1 cellular context compared by ENCODE assay signal in genomic region chr15:64095795-64096485, GRCh38.
TF ChIP-seq lines count a peak whose summit lies in the region.

A gene with protein sequence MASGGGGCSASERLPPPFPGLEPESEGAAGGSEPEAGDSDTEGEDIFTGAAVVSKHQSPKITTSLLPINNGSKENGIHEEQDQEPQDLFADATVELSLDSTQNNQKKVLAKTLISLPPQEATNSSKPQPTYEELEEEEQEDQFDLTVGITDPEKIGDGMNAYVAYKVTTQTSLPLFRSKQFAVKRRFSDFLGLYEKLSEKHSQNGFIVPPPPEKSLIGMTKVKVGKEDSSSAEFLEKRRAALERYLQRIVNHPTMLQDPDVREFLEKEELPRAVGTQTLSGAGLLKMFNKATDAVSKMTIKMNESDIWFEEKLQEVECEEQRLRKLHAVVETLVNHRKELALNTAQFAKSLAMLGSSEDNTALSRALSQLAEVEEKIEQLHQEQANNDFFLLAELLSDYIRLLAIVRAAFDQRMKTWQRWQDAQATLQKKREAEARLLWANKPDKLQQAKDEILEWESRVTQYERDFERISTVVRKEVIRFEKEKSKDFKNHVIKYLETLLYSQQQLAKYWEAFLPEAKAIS (plus strand): TSS chr15:64095982. CDS start chr15:64096014, 32 bp downstream.

TF ChIP-seq in K562, 482 proteins besides CTCF, POLR2A, EP300 and RAD21 (continued from another document and continues in another):
- TF ChIP-seq, protein P1, sequence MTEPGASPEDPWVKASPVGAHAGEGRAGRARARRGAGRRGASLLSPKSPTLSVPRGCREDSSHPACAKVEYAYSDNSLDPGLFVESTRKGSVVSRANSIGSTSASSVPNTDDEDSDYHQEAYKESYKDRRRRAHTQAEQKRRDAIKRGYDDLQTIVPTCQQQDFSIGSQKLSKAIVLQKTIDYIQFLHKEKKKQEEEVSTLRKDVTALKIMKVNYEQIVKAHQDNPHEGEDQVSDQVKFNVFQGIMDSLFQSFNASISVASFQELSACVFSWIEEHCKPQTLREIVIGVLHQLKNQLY (CRISPR knock-in tag; conservative IDR thresholded peaks at IDR 0.05), result no peak; a peak in 1 of 4 replicates
- TF ChIP-seq MYNN (IDR thresholded peaks at IDR 0.05) (no peak), MYNN (CRISPR knock-in tag; IDR thresholded peaks at IDR 0.05) (no peak), ETV5 (CRISPR knock-in tag; IDR thresholded peaks at IDR 0.05; ENCODE audit: low read depth) (peak; percentile 93), ZNF354B (CRISPR knock-in tag; IDR thresholded peaks at IDR 0.05) (no peak), FOXA3 (CRISPR knock-in tag; conservative IDR thresholded peaks at IDR 0.05 in 1 of 2, IDR thresholded peaks at IDR 0.05 in 1 of 2) (no peak), VEZF1 (CRISPR knock-in tag; IDR thresholded peaks at IDR 0.05) (peak; percentile 95), WHSC1 (IDR thresholded peaks at IDR 0.05; ENCODE audit: low read length) (no peak), ZNF584 (CRISPR knock-in tag; IDR thresholded peaks at IDR 0.05; ENCODE audit: low read depth) (no peak), YBX1 (IDR thresholded peaks at IDR 0.05) (no peak), ARID2 (IDR thresholded peaks at IDR 0.05) (peak; percentile 61; the same call in 1 of the 2 replicates), SMARCA4 (IDR thresholded peaks at IDR 0.05) (peak; percentile 20; the same call in 1 of the 2 replicates), ZNF384 (IDR thresholded peaks at IDR 0.05; ENCODE audit: low read depth, low read length) (peak; percentile 80), KLF10 (CRISPR knock-in tag; IDR thresholded peaks at IDR 0.05) (no peak), ATF1 (CRISPR knock-in tag; IDR thresholded peaks at IDR 0.05) (peak; percentile 20; the same call in 1 of the 2 replicates), ATF1 (tag; IDR thresholded peaks at IDR 0.05) (peak; percentile 61), RAD51 (IDR thresholded peaks at IDR 0.05; ENCODE audit: borderline replicate concordance, low read depth) (no peak), FOXJ3 (CRISPR knock-in tag; IDR thresholded peaks at IDR 0.05) (no peak), POLR2G (IDR thresholded peaks at IDR 0.05; ENCODE audit: low read depth, low read length) (peak; percentile 96), ZNF316 (IDR thresholded peaks at IDR 0.05) (peak; percentile 36; the same call in 1 of the 2 replicates), PHF21A (IDR thresholded peaks at IDR 0.05; ENCODE audit: borderline replicate concordance, low read depth) (0 out of 2 replicates have a peak, but pooled peaks have one; percentile 17), SMC3 (conservative IDR thresholded peaks at IDR 0.05; ENCODE audit: insufficient read depth, low read depth, low read length) (no peak), NR2C1 (IDR thresholded peaks at IDR 0.05) (peak; percentile 38), NR2C1 (tag; IDR thresholded peaks at IDR 0.05) (peak; percentile 38; the same call in 1 of the 2 replicates), EHMT2 (IDR thresholded peaks at IDR 0.05) (peak; percentile 80; the same call in 1 of the 2 replicates), E2F8 (IDR thresholded peaks at IDR 0.05; ENCODE audit: low read depth, partially characterized antibody) (peak; percentile 69), TFE3 (CRISPR knock-in tag; IDR thresholded peaks at IDR 0.05) (no peak), NCOA4 (IDR thresholded peaks at IDR 0.05; ENCODE audit: partially characterized antibody) (no peak), HLTF (IDR thresholded peaks at IDR 0.05) (peak; percentile 77; the same call in 1 of the 2 replicates), NCOA1 (IDR thresholded peaks at IDR 0.05; ENCODE audit: low read depth) (peak; percentile 70), CBX1 (IDR thresholded peaks at IDR 0.05; ENCODE audit: low read depth) (peak; percentile 55; the same call in 1 of the 2 replicates), MYC (IDR thresholded peaks at IDR 0.05; ENCODE audit: low read depth, low read length) (peak; percentile 84), MYC (CRISPR knock-in tag; IDR thresholded peaks at IDR 0.05; ENCODE audit: borderline replicate concordance, low read depth) (no peak; the same call in 1 of the 2 replicates), TEAD2 (tag; IDR thresholded peaks at IDR 0.05) (no peak), POLR2B (IDR thresholded peaks at IDR 0.05; ENCODE audit: low read depth, partially characterized antibody) (peak; percentile 87), FOS (IDR thresholded peaks at IDR 0.05; ENCODE audit: extremely low read depth, insufficient read length) (peak; percentile 4), NRF1 (conservative IDR thresholded peaks at IDR 0.05 in 1 of 2, IDR thresholded peaks at IDR 0.05 in 1 of 2) (peak; percentile 92 to 93), JUN (IDR thresholded peaks at IDR 0.05; ENCODE audit: borderline replicate concordance, low read depth, low read length) (no peak), JUN (CRISPR knock-in tag; IDR thresholded peaks at IDR 0.05; ENCODE audit: borderline replicate concordance) (no peak), ZNF764 (CRISPR knock-in tag; IDR thresholded peaks at IDR 0.05; ENCODE audit: low read depth) (0 out of 2 replicates have a peak, but pooled peaks have one; percentile 56), KLF6 (CRISPR knock-in tag; IDR thresholded peaks at IDR 0.05; ENCODE audit: borderline replicate concordance) (peak; percentile 44; the same call in 1 of the 2 replicates), POLR2AphosphoS2 (IDR thresholded peaks at IDR 0.05; ENCODE audit: low read length) (peak; percentile 77; the same call in 1 of the 2 replicates), MXI1 (IDR thresholded peaks at IDR 0.05; ENCODE audit: low read depth, low read length) (no peak), MTA1 (IDR thresholded peaks at IDR 0.05; ENCODE audit: borderline replicate concordance) (peak; percentile 49; the same call in 1 of the 2 replicates), ZNF398 (CRISPR knock-in tag; IDR thresholded peaks at IDR 0.05) (no peak), RBBP5 (IDR thresholded peaks at IDR 0.05; ENCODE audit: borderline replicate concordance, insufficient read depth, low read length, poor library complexity, severe bottlenecking) (peak; percentile 96), HDAC6 (IDR thresholded peaks at IDR 0.05; ENCODE audit: low read depth, low read length) (no peak), LARP7 (IDR thresholded peaks at IDR 0.05) (no peak), HDAC1 (IDR thresholded peaks at IDR 0.05) (peak in 1 of 2 experiments; percentile 95; a peak in 3 of 4 replicates), ARID1B (IDR thresholded peaks at IDR 0.05) (0 out of 2 replicates have a peak, but pooled peaks have one; percentile 41)
- TF ChIP-seq, protein P2, sequence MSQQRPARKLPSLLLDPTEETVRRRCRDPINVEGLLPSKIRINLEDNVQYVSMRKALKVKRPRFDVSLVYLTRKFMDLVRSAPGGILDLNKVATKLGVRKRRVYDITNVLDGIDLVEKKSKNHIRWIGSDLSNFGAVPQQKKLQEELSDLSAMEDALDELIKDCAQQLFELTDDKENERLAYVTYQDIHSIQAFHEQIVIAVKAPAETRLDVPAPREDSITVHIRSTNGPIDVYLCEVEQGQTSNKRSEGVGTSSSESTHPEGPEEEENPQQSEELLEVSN (IDR thresholded peaks at IDR 0.05; ENCODE audit: borderline replicate concordance in 1 of 2, extremely low read depth in 1 of 2, insufficient read depth in 1 of 2, insufficient read length in 1 of 2, low read depth in 1 of 2, low read length in 1 of 2, poor library complexity in 1 of 2, severe bottlenecking in 1 of 2), result peak in 1 of 2 experiments; percentile 27
- TF ChIP-seq, protein P3, sequence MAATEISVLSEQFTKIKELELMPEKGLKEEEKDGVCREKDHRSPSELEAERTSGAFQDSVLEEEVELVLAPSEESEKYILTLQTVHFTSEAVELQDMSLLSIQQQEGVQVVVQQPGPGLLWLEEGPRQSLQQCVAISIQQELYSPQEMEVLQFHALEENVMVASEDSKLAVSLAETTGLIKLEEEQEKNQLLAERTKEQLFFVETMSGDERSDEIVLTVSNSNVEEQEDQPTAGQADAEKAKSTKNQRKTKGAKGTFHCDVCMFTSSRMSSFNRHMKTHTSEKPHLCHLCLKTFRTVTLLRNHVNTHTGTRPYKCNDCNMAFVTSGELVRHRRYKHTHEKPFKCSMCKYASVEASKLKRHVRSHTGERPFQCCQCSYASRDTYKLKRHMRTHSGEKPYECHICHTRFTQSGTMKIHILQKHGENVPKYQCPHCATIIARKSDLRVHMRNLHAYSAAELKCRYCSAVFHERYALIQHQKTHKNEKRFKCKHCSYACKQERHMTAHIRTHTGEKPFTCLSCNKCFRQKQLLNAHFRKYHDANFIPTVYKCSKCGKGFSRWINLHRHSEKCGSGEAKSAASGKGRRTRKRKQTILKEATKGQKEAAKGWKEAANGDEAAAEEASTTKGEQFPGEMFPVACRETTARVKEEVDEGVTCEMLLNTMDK (IDR thresholded peaks at IDR 0.05; ENCODE audit: borderline replicate concordance, insufficient read depth, low read depth, low read length, poor library complexity, severe bottlenecking), result no peak
- TF ChIP-seq, protein P4, sequence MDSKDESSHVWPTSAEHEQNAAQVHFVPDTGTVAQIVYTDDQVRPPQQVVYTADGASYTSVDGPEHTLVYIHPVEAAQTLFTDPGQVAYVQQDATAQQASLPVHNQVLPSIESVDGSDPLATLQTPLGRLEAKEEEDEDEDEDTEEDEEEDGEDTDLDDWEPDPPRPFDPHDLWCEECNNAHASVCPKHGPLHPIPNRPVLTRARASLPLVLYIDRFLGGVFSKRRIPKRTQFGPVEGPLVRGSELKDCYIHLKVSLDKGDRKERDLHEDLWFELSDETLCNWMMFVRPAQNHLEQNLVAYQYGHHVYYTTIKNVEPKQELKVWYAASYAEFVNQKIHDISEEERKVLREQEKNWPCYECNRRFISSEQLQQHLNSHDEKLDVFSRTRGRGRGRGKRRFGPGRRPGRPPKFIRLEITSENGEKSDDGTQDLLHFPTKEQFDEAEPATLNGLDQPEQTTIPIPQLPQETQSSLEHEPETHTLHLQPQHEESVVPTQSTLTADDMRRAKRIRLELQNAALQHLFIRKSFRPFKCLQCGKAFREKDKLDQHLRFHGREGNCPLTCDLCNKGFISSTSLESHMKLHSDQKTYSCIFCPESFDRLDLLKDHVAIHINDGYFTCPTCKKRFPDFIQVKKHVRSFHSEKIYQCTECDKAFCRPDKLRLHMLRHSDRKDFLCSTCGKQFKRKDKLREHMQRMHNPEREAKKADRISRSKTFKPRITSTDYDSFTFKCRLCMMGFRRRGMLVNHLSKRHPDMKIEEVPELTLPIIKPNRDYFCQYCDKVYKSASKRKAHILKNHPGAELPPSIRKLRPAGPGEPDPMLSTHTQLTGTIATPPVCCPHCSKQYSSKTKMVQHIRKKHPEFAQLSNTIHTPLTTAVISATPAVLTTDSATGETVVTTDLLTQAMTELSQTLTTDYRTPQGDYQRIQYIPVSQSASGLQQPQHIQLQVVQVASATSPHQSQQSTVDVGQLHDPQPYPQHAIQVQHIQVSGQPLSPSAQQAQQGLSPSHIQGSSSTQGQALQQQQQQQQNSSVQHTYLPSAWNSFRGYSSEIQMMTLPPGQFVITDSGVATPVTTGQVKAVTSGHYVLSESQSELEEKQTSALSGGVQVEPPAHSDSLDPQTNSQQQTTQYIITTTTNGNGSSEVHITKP (IDR thresholded peaks at IDR 0.05; ENCODE audit: partially characterized antibody), result peak; percentile 30
